20 cellular contexts compared by ENCODE assay signal in the genomic region with DNA sequence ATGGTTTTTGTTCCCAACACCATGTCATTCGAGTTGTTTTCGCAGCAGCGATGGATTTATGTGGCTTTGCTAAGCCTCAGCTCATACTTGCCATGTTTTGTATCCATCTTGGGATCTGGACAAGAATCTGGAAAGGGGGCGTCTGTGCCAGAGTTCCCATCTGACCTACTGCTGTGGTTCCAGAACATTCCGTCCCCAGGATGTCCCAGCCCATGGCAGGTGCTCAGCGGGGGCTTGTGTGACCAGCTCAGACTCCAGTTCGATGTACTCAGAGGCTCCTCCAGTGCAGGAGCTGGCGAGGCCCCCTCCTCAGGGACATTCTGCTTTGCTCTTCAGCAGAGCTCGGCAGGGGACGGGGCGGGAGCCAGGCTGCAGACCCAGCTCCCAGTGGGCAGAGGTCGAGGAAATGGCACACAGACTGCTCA. TPM values are rescaled to one million over a fixed set of nuclear protein-coding genes. Genes with fewer than 3 reads are reported as not detected.
DNase-seq lines count a peak whose midpoint lies in the region; ATAC-seq and TF ChIP-seq lines count a peak whose summit lies in the region.
"Had no signal": no experiment of that assay in that cellular context is flagged by ENCODE, and none has a peak within 500 bp of the region (broad histone marks: within the 10 kb centered on the region; RNA-seq: fewer than 3 reads in every experiment).

No MANE protein-coding gene starts in this region.

- H3K36me3 ChIP-seq in IMR-90 (ENCODE audit: control insufficient read depth, insufficient read depth, low read length), result no peaks in the 10 kb centered on the region
- H3K36me3 ChIP-seq in esophagus (ENCODE audit: control insufficient read depth in 2 of 2, insufficient read depth in 2 of 2, low read length in 1 of 2), result no peaks in the 10 kb centered on the region
- no peaks in the 10 kb centered on the region for H3K36me3 ChIP-seq in thyroid gland

- H3K4me3 ChIP-seq in IMR-90 (ENCODE audit: insufficient read depth, low read depth, low read length) (no peak overlapping the region), esophagus (ENCODE audit: low read depth in 1 of 2, low read length in 2 of 2) (no peak overlapping the region), thyroid gland (replicated peaks in 1 of 3) (no peak overlapping the region)

- no peak overlapping the region for H3K4me3 Mint-ChIP-seq in nephron
- H3K4me3 Mint-ChIP-seq: central memory CD8-positive, alpha-beta T cell; stimulated activated naive CD8-positive, alpha-beta T cell treated with anti-CD3 and anti-CD28 coated beads, Interleukin-15, amount 100 ng/mL, for 72 hours; T-helper 2 cell treated with Interferon-gamma antibody and Interleukin-4, amounts not matched to agents 5 μg/mL and 100 μg/mL, for 36 hours had no signal

- TF ChIP-seq POLR2A in IMR-90 (IDR thresholded peaks at IDR 0.05; ENCODE audit: low read depth, low read length) (peak; percentile 66; the same call in 1 of the 2 replicates), thyroid gland (IDR thresholded peaks at IDR 0.05) (no peak)

- H3K23ac ChIP-seq in IMR-90 (ENCODE audit: low read depth, low read length), result peak overlapping the region; percentile 83

- H3K27me3 ChIP-seq in IMR-90 (ENCODE audit: control insufficient read depth, insufficient read depth, low read length) (no peaks in the 10 kb centered on the region), esophagus (ENCODE audit: control insufficient read depth in 1 of 2, insufficient read depth in 2 of 2, low read length in 2 of 2) (no peaks in the 10 kb centered on the region), thyroid gland (no peaks in the 10 kb centered on the region)

- no peak for TF ChIP-seq RAD21 in IMR-90 (IDR thresholded peaks at IDR 0.05; ENCODE audit: low read length)

- H2BK15ac ChIP-seq in IMR-90 (ENCODE audit: low read depth, low read length), result peak overlapping the region; percentile 92

- peak overlapping the region; percentile 95 for H2BK120ac ChIP-seq in IMR-90 (ENCODE audit: low read depth, low read length)

- H2AK9ac ChIP-seq in IMR-90 (replicated peaks; ENCODE audit: low read depth, low read length, poor library complexity), result peak overlapping the region; percentile 94

- peak overlapping the region; percentile 35 for H3K4me2 ChIP-seq in IMR-90 (ENCODE audit: low read depth, low read length)

- H3K27me3 Mint-ChIP-seq in nephron (ENCODE audit: low read depth), result peaks cover 33% of the 10 kb centered on the region

- no peaks in the 10 kb centered on the region for H3K36me3 Mint-ChIP-seq in nephron (ENCODE audit: low read depth)

- peak overlapping the region; percentile 68 for H2AFZ ChIP-seq in IMR-90 (replicated peaks; ENCODE audit: low read length, poor library complexity)

- H3K27ac Mint-ChIP-seq in nephron, result peak overlapping the region in 2 of 3 experiments; percentile 8 to 14
- H3K27ac Mint-ChIP-seq: activated naive CD4-positive, alpha-beta T cell treated with anti-CD3 and anti-CD28 coated beads, Interleukin-2, amount 50 U/mL, for 72 hours; stimulated activated naive CD8-positive, alpha-beta T cell treated with anti-CD3 and anti-CD28 coated beads, Interleukin-15, amount 100 ng/mL, for 72 hours had no signal

- peak overlapping the region; percentile 97 for H2BK5ac ChIP-seq in IMR-90 (ENCODE audit: low read depth, low read length, poor library complexity, severe bottlenecking)

- dilution Hi-C loops in IMR-90 (cut with HindIII; ENCODE audit: low sequenced_read_pairs, unreplicated experiment), result no loop called here

- H3K56ac ChIP-seq in IMR-90 (ENCODE audit: extremely low read depth, insufficient read depth, low read length), result peak overlapping the region; percentile 99

- H2BK20ac ChIP-seq in IMR-90 (ENCODE audit: low read depth, low read length), result peak overlapping the region; percentile 99

- peaks cover 16% of the 10 kb centered on the region for H3K9me3 Mint-ChIP-seq in nephron

- WGBS in IMR-90 (ENCODE audit: extremely low coverage in 2 of 2, insufficient read length in 1 of 2), 2 experiments, result 47% methylated on average over 3 of the region's 12 CpGs; no CpG with 5 or more reads in 1 of the 2 experiments
- WGBS in esophagus, 2 donors, result 74% methylated on average over 12 of the region's 12 CpGs
- 76% methylated on average over 11 to 12 of the region's 12 CpGs for WGBS in thyroid gland, 2 donors

- peak overlapping the region; percentile 68 for H3K9ac ChIP-seq in IMR-90 (ENCODE audit: low read depth, low read length)

- POLR2A ChIA-PET in IMR-90 (lab: Charles Lee; ENCODE audit: unreplicated experiment), result no interaction called here

- DNase-seq in IMR-90 (no peak), thyroid gland (peak; percentile 31 to 36), NCI-H1417 (lab: John Stamatoyannopoulos, UW) (no peak), GOT3 (lab: John Stamatoyannopoulos, UW) (no peak)
- DNase-seq: activated T-cell treated with anti-CD3 and anti-CD28 coated beads, Interleukin-2, amount 50 U/mL, for 1 hour; C1 segment of cervical spinal cord; Kasumi-1; midbrain; NCI-H1436 treated with DMSO at 0.1 percent for 48 hours; NCI-H345; occipital lobe; SHP77; stimulated activated naive CD8-positive, alpha-beta T cell treated with anti-CD3 and anti-CD28 coated beads, Interleukin-15, amount 100 ng/mL, for 72 hours had no signal

- TF ChIP-seq CTCF in IMR-90 (conservative IDR thresholded peaks at IDR 0.05; ENCODE audit: low read depth, low read length) (no peak), nephron (IDR thresholded peaks at IDR 0.05; ENCODE audit: unreplicated experiment in 3 of 3) (no peak), thyroid gland (IDR thresholded peaks at IDR 0.05) (no peak)

- CTCF ChIA-PET in IMR-90 (lab: Yijun Ruan, JAX), result no interaction called here

- in situ Hi-C loops in IMR-90 (cut with MboI; ENCODE audit: low sequenced_read_pairs), result no loop called here

- H3K9me1 ChIP-seq in IMR-90 (ENCODE audit: insufficient read depth, low read length), result peaks cover 24% of the 10 kb centered on the region

- H3K4me1 ChIP-seq in IMR-90 (ENCODE audit: control insufficient read depth, insufficient read depth, low read length) (peaks cover 36% of the 10 kb centered on the region), esophagus (ENCODE audit: control insufficient read depth in 2 of 2, insufficient read depth in 2 of 2, low read length in 1 of 2) (peaks cover 0 to 3% of the 10 kb centered on the region in 2 donors), thyroid gland (peaks cover 0 to 10% of the 10 kb centered on the region in 2 donors)

- no peaks in the 10 kb centered on the region for H4K20me1 ChIP-seq in IMR-90 (ENCODE audit: insufficient read depth, low read length)

- intact Hi-C loops in IMR-90 (cut with micrococcal nuclease), result no loop called here
- intact Hi-C loops in thyroid gland (cut with DNase I), result no loop called here

- H3K79me1 ChIP-seq in IMR-90 (ENCODE audit: low read depth in 1 of 2, low read length in 2 of 2), result peaks cover 12 to 23% of the 10 kb centered on the region in 2 experiments; a peak in 3 of 4 replicates

- H3K27ac ChIP-seq in IMR-90 (ENCODE audit: insufficient read depth, low read length) (peak overlapping the region; percentile 98), esophagus (ENCODE audit: low read depth in 2 of 2, low read length in 1 of 2) (peak overlapping the region; percentile 65 to 70), thyroid gland (no peak overlapping the region)

- ATAC-seq in IMR-90 (ENCODE audit: low read depth) (peak; percentile 3; the same call in 1 of the 2 replicates), GM19452 (IDR thresholded peaks at IDR 0.05; ENCODE audit: unreplicated experiment) (no peak), HG03045 (IDR thresholded peaks at IDR 0.05; ENCODE audit: unreplicated experiment) (no peak)
- ATAC-seq: activated naive CD4-positive, alpha-beta T cell treated with anti-CD3 and anti-CD28 coated beads, Interleukin-2, amount 50 U/mL, for 72 hours; stimulated activated naive CD8-positive, alpha-beta T cell treated with anti-CD3 and anti-CD28 coated beads, Interleukin-15, amount 100 ng/mL, for 72 hours had no signal

- peak overlapping the region; percentile 95 to 99 for H4K8ac ChIP-seq in IMR-90 (ENCODE audit: low read depth in 2 of 2, low read length in 2 of 2)

- H4K5ac ChIP-seq in IMR-90 (ENCODE audit: low read depth, low read length), result peak overlapping the region; percentile 89

- no TSS peak for BruUV-seq in IMR-90 (replicated peaks; lab: Mats Ljungman, UMichigan)

- H3K9me3 ChIP-seq in IMR-90 (ENCODE audit: control insufficient read depth, insufficient read depth, low read length), result peaks cover 4% of the 10 kb centered on the region
- H3K9me3 ChIP-seq in esophagus (ENCODE audit: control insufficient read depth in 2 of 2, insufficient read depth in 1 of 2, low read depth in 1 of 2, low read length in 1 of 2), result no peaks in the 10 kb centered on the region
- no peaks in the 10 kb centered on the region for H3K9me3 ChIP-seq in thyroid gland

- H4K91ac ChIP-seq in IMR-90 (ENCODE audit: insufficient read depth, low read depth, low read length), result peak overlapping the region; percentile 99

- H3K18ac ChIP-seq in IMR-90 (ENCODE audit: low read depth, low read length), result peak overlapping the region; percentile 96

- H2AK5ac ChIP-seq in IMR-90 (ENCODE audit: low read depth, low read length), result peak overlapping the region; percentile 97

- peak overlapping the region; percentile 95 for H3K4ac ChIP-seq in IMR-90 (ENCODE audit: low read depth, low read length)

- H3K14ac ChIP-seq in IMR-90 (replicated peaks; ENCODE audit: low read depth, low read length), result peak overlapping the region; percentile 93

- peaks cover 23% of the 10 kb centered on the region for H3K4me1 Mint-ChIP-seq in nephron
- H3K4me1 Mint-ChIP-seq: central memory CD8-positive, alpha-beta T cell; stimulated activated naive CD8-positive, alpha-beta T cell treated with anti-CD3 and anti-CD28 coated beads, Interleukin-15, amount 100 ng/mL, for 72 hours had no signal

TF ChIP-seq in IMR-90, 13 proteins besides CTCF, POLR2A, EP300 and RAD21:
- no peak for TF ChIP-seq FOS (IDR thresholded peaks at IDR 0.05; ENCODE audit: low read depth, low read length)
- TF ChIP-seq MAZ (IDR thresholded peaks at IDR 0.05; ENCODE audit: borderline replicate concordance, low read depth, low read length), result peak; percentile 72
- TF ChIP-seq CHD1 (IDR thresholded peaks at IDR 0.05; ENCODE audit: low read depth, low read length), result no peak
- TF ChIP-seq MXI1 (IDR thresholded peaks at IDR 0.05; ENCODE audit: borderline replicate concordance, low read depth, low read length), result no peak

RNA-seq across cellular contexts. Expression of a gene that starts 24.0 kb away (rescaled TPM):
- total RNA-seq in IMR-90 (2012; rRNA removed), result 39.7 and 39.8 TPM in 2 replicates
- 45.5 and 47.3 TPM in 2 replicates for polyA plus RNA-seq in IMR-90 (2012; rRNA removed)
- polyA plus RNA-seq in IMR-90 (2012; cell fraction: cytosol; rRNA removed), result 18.2 and 29.3 TPM in 2 replicates
- 152 and 210 TPM in 2 replicates for polyA plus RNA-seq in IMR-90 (2012; cell fraction: nucleus; rRNA removed; ENCODE audit: low replicate concordance)
- polyA plus RNA-seq in esophagus, result 1 to 10 TPM; 4.7 to 7.9 TPM
- total RNA-seq in thyroid gland, result 10 to 100 TPM in 2 of 4 donors, 1 to 10 TPM in 2; 5.0 to 20.2 (median 10.1) TPM

Comparison
In these comparisons a context has a peak if more than half of its experiments do, and no peak if none do; other contexts are left out.
1. DNase-seq: peak in thyroid gland (2 of 2); none in IMR-90 (single experiment), NCI-H1417 (0 of 3) and GOT3 (single experiment).
2. H3K27ac ChIP-seq: peak in IMR-90 (single experiment) and esophagus (2 of 2); none in thyroid gland (0 of 3).